Comparison of ENCODE assay signal across 7 cellular contexts in the genomic region with DNA sequence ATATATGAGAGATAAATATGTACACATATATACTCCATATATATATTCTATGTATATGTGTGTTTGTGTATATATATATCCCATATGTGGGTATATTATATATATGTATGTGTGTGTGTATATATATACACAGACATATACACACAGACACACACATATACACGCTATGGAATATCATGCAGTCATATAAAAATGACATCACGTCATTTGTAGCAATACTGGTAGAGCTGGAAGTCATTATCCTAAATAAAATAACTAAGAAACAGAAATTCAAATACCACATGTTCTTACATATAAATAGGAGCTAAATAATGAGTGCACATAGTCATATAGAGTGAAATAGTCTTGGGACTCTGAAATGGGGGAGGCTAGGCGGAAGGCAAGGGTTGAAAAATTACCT.
"Had no signal": no experiment of that assay in that cellular context is flagged by ENCODE, and none has a peak within 500 bp of the region (broad histone marks: within the 10 kb centered on the region; RNA-seq: fewer than 3 reads in every experiment).

No MANE protein-coding gene starts in this region.

- H3K4me3 ChIP-seq: GM12878 had no signal

- ATAC-seq: GM12878 had no signal

- FAIRE-seq: GM12878, GM12891, GM12892, GM18507, GM19239 had no signal

- DNase-seq: GDM1, GF-D8 had no signal
